Comparison of ENCODE assay signal across 8 cellular contexts in the genomic region with DNA sequence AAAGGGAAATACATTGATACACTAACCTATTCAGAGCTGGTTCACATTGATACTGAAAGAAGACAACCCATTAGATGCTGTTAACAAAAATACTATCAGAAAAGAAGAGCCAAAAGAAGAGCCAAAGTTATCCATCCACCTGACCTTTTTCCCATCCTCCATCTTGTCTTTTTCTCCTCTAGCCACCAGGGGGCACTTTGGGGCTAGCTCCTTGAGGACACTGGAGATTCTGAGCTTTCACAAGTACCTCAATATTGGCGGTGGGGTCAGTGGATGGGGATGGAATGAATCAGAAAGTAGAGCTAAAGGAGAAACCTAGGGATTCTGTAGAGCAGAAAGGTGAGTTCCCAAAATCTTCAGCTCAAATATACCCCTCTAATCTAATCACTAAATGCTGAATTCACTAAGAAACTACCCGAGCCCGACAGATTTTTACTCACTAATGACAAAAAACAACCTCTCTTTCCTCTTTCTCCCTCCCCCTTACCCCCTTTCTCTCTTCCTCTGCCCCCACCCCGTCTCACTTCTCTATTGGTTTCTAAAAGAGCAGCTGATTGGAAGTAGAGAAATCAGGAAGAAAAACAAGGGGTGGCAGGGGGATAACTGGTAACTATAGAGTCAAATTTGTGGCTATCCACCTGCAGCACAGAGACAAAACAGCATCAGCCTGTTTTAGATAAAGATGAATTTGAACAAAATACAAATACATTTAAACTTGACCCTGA.
DNase-seq lines count a peak whose midpoint lies in the region; ATAC-seq and TF ChIP-seq lines count a peak whose summit lies in the region.

No MANE protein-coding gene starts in this region.

- H3K9me3 ChIP-seq in HEK293 (ENCODE audit: control insufficient read depth, insufficient read depth, low read depth, low read length) (no peaks in the 10 kb centered on the region), RWPE2 (ENCODE audit: severe bottlenecking) (no peaks in the 10 kb centered on the region)

- ATAC-seq in RWPE2 (ENCODE audit: low read depth), result no peak
- ATAC-seq in HG03520 (IDR thresholded peaks at IDR 0.05; ENCODE audit: unreplicated experiment), result no peak

- H3K36me3 Mint-ChIP-seq in type B pancreatic cell, result peaks cover 35% of the 10 kb centered on the region
- H3K36me3 Mint-ChIP-seq in activated CD4-positive, alpha-beta memory T cell treated with anti-CD3 and anti-CD28 coated beads for 36 hours, result no peaks in the 10 kb centered on the region

- peaks cover 4% of the 10 kb centered on the region for H3K4me1 Mint-ChIP-seq in type B pancreatic cell (ENCODE audit: unreplicated experiment)
- no peaks in the 10 kb centered on the region for H3K4me1 Mint-ChIP-seq in activated CD4-positive, alpha-beta memory T cell treated with anti-CD3 and anti-CD28 coated beads for 36 hours (ENCODE audit: low read depth)

- peaks cover 5% of the 10 kb centered on the region; the same call in 1 of the 2 replicates for H3K4me1 ChIP-seq in HEK293 (ENCODE audit: control insufficient read depth, insufficient read depth, low read length)
- no peaks in the 10 kb centered on the region for H3K4me1 ChIP-seq in RWPE2 (ENCODE audit: insufficient read depth, poor library complexity, severe bottlenecking)

- H3K4me3 ChIP-seq in HEK293 (ENCODE audit: low read depth, low read length), result no peak overlapping the region
- no peak overlapping the region for H3K4me3 ChIP-seq in RWPE2 (ENCODE audit: severe bottlenecking)
- H3K4me3 ChIP-seq in foreskin fibroblast (ENCODE audit: low read depth in 1 of 2, low read length in 2 of 2), result no peak overlapping the region

- DNase-seq in D341Med (ENCODE audit: low spot score) (peak; percentile 61), RWPE2 (ENCODE audit: low spot score) (no peak), foreskin fibroblast (peak in 1 of 2 donors; percentile 74), type B pancreatic cell (ENCODE audit: extremely low spot score, unreplicated experiment) (no peak), SHP77 treated with DMSO at 0.1 percent for 48 hours (lab: John Stamatoyannopoulos, UW) (no peak)
- no peak for DNase-seq in activated CD4-positive, alpha-beta memory T cell treated with anti-CD3 and anti-CD28 coated beads for 36 hours

- no peak overlapping the region for H3K4me3 Mint-ChIP-seq in type B pancreatic cell
- no peak overlapping the region for H3K4me3 Mint-ChIP-seq in activated CD4-positive, alpha-beta memory T cell treated with anti-CD3 and anti-CD28 coated beads for 36 hours

- H3K27me3 ChIP-seq in RWPE2 (ENCODE audit: insufficient read depth, poor library complexity, severe bottlenecking), result no peaks in the 10 kb centered on the region

- H3K27ac Mint-ChIP-seq in type B pancreatic cell, result no peak overlapping the region
- H3K27ac Mint-ChIP-seq in activated CD4-positive, alpha-beta memory T cell treated with anti-CD3 and anti-CD28 coated beads for 36 hours, result no peak overlapping the region

- H3K27me3 Mint-ChIP-seq in type B pancreatic cell, result no peaks in the 10 kb centered on the region
- no peaks in the 10 kb centered on the region for H3K27me3 Mint-ChIP-seq in activated CD4-positive, alpha-beta memory T cell treated with anti-CD3 and anti-CD28 coated beads for 36 hours

- intact Hi-C loops in activated CD4-positive, alpha-beta memory T cell treated with anti-CD3 and anti-CD28 coated beads for 36 hours (cut with micrococcal nuclease), result no loop called here

- peaks cover 14% of the 10 kb centered on the region for H3K9me3 Mint-ChIP-seq in type B pancreatic cell
- no peaks in the 10 kb centered on the region for H3K9me3 Mint-ChIP-seq in activated CD4-positive, alpha-beta memory T cell treated with anti-CD3 and anti-CD28 coated beads for 36 hours

- CTCF ChIA-PET in HEK293 (lab: Yijun Ruan, JAX), result interaction anchor here (0.5 to 1.9 kb wide), 42 partner anchors 9 to 1239 kb away, joined by 3 to 16 read pairs (median 4); no protein-coding TSS in a partner anchor
- CTCF ChIA-PET in activated CD4-positive, alpha-beta memory T cell treated with anti-CD3 and anti-CD28 coated beads for 36 hours (lab: Charles Lee), result interaction anchor here (0.6 to 0.9 kb wide), 3 partner anchors 11 to 129 kb away, joined by 3 read pairs; no protein-coding TSS in a partner anchor

- POLR2A ChIA-PET in HEK293 (lab: Yijun Ruan, JAX), result no interaction called here
- POLR2A ChIA-PET in activated CD4-positive, alpha-beta memory T cell treated with anti-CD3 and anti-CD28 coated beads for 36 hours (lab: Charles Lee), result no interaction called here

- TF ChIP-seq CTCF in HEK293 (tag by site-specific recombination; IDR thresholded peaks at IDR 0.05), result no peak
- TF ChIP-seq CTCF in RWPE2 (IDR thresholded peaks at IDR 0.05; ENCODE audit: poor library complexity, severe bottlenecking), result peak; percentile 41
- TF ChIP-seq CTCF in foreskin fibroblast (IDR thresholded peaks at IDR 0.05; ENCODE audit: low read depth, low read length), result peak; percentile 69
- peak; percentile 72 for TF ChIP-seq CTCF in type B pancreatic cell (conservative IDR thresholded peaks at IDR 0.05)

- H3K36me3 ChIP-seq in HEK293 (ENCODE audit: control insufficient read depth in 2 of 2, insufficient read depth in 1 of 2, low read length in 2 of 2) (no peaks in the 10 kb centered on the region), RWPE2 (ENCODE audit: low read depth) (no peaks in the 10 kb centered on the region)

- H3K27ac ChIP-seq in HEK293 (ENCODE audit: extremely low read depth, low read depth, low read length) (no peak overlapping the region), RWPE2 (ENCODE audit: poor library complexity, severe bottlenecking) (no peak overlapping the region)

TF ChIP-seq in HEK293, 187 proteins besides CTCF, POLR2A, EP300 and RAD21:
- peak; percentile 54 for TF ChIP-seq ZNF654 (tag by site-specific recombination; IDR thresholded peaks at IDR 0.05; ENCODE audit: low read depth)
- TF ChIP-seq MZF1 (tag by site-specific recombination; IDR thresholded peaks at IDR 0.05; ENCODE audit: borderline replicate concordance), result 0 out of 2 replicates have a peak, but pooled peaks have one; percentile 14
- TF ChIP-seq ZNF148 (tag by site-specific recombination; IDR thresholded peaks at IDR 0.05; ENCODE audit: borderline replicate concordance), result no peak
- TF ChIP-seq, protein P1, sequence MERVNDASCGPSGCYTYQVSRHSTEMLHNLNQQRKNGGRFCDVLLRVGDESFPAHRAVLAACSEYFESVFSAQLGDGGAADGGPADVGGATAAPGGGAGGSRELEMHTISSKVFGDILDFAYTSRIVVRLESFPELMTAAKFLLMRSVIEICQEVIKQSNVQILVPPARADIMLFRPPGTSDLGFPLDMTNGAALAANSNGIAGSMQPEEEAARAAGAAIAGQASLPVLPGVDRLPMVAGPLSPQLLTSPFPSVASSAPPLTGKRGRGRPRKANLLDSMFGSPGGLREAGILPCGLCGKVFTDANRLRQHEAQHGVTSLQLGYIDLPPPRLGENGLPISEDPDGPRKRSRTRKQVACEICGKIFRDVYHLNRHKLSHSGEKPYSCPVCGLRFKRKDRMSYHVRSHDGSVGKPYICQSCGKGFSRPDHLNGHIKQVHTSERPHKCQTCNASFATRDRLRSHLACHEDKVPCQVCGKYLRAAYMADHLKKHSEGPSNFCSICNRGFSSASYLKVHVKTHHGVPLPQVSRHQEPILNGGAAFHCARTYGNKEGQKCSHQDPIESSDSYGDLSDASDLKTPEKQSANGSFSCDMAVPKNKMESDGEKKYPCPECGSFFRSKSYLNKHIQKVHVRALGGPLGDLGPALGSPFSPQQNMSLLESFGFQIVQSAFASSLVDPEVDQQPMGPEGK (tag by site-specific recombination; IDR thresholded peaks at IDR 0.05), result no peak
